In genomic region chr17:69501591-69502468, GRCh38 we compare ENCODE assay signal across 8 cellular contexts.
A peak's percentile ranks its signal among the peaks of the same experiment; 100 is the strongest.
DNase-seq lines count a peak whose midpoint lies in the region; ATAC-seq lines count a peak whose summit lies in the region.

No MANE protein-coding gene starts in this region.

- H3K27me3 ChIP-seq in neuronal stem cell (ENCODE audit: control insufficient read depth in 3 of 3, insufficient read depth in 3 of 3, low read depth in 1 of 3, low read length in 3 of 3) = no peaks in the 10 kb centered on the region

- H3K4ac ChIP-seq in neuronal stem cell (ENCODE audit: low read length) = no peak overlapping the region

- DNase-seq in DMS79 treated with DMSO at 0.1 percent for 48 hours (lab: John Stamatoyannopoulos, UW) (peak; percentile 51), RPMI7951 (ENCODE audit: low read depth) (peak; percentile 48), fibroblast of the conjunctiva (ENCODE audit: low read depth) (peak; percentile 98), neuronal stem cell (ENCODE audit: low spot score) (no peak)
- no peak for DNase-seq in activated CD8-positive, alpha-beta memory T cell treated with anti-CD3 and anti-CD28 coated beads for 24 hours

- no peak overlapping the region for H2BK12ac ChIP-seq in neuronal stem cell (ENCODE audit: low read length)

- no peak overlapping the region for H3K18ac ChIP-seq in neuronal stem cell (ENCODE audit: low read length)

- peaks cover 15 to 17% of the 10 kb centered on the region in 2 donors for H3K4me1 ChIP-seq in neuronal stem cell (ENCODE audit: control insufficient read depth in 2 of 2, insufficient read depth in 1 of 2, low read depth in 1 of 2, low read length in 2 of 2)

- peaks cover 2% of the 10 kb centered on the region for H3K79me1 ChIP-seq in neuronal stem cell (ENCODE audit: low read depth, low read length)

- H2BK120ac ChIP-seq in neuronal stem cell (ENCODE audit: low read depth, low read length) = no peak overlapping the region

- H2BK5ac ChIP-seq in neuronal stem cell (ENCODE audit: low read length) = no peak overlapping the region

- peak overlapping the region in 1 of 2 donors; percentile 34 for H3K4me3 ChIP-seq in neuronal stem cell (ENCODE audit: low read length in 2 of 2)

- H3K27ac ChIP-seq in neuronal stem cell (replicated peaks; ENCODE audit: low read length) = no peak overlapping the region

- no peak overlapping the region for H4K8ac ChIP-seq in neuronal stem cell (ENCODE audit: low read depth, low read length)

- H3K4me2 ChIP-seq in neuronal stem cell (ENCODE audit: insufficient read depth, low read length, poor library complexity, severe bottlenecking) = peak overlapping the region; percentile 43

- no peaks in the 10 kb centered on the region for H3K9me3 ChIP-seq in neuronal stem cell (replicated peaks in 1 of 2; ENCODE audit: control insufficient read depth in 2 of 2, insufficient read depth in 1 of 2, low read depth in 1 of 2, low read length in 2 of 2)

- H3K9ac ChIP-seq in neuronal stem cell (ENCODE audit: low read depth, low read length, poor library complexity) = no peak overlapping the region

- H4K91ac ChIP-seq in neuronal stem cell (ENCODE audit: low read depth, low read length, poor library complexity) = no peak overlapping the region

- H2BK15ac ChIP-seq in neuronal stem cell (ENCODE audit: low read length) = no peak overlapping the region

- ATAC-seq in HG03095 (IDR thresholded peaks at IDR 0.05; ENCODE audit: unreplicated experiment) (peak; percentile 31), GM18517 (IDR thresholded peaks at IDR 0.05; ENCODE audit: unreplicated experiment) (no peak), GM21381 (IDR thresholded peaks at IDR 0.05; ENCODE audit: unreplicated experiment) (no peak)

- no peak overlapping the region for H2AK5ac ChIP-seq in neuronal stem cell (ENCODE audit: low read depth, low read length)

- no peak overlapping the region for H3K23ac ChIP-seq in neuronal stem cell (ENCODE audit: low read depth, low read length, poor library complexity)

- WGBS in neuronal stem cell (ENCODE audit: extremely low coverage in 2 of 2, insufficient read length in 2 of 2, insufficient replicate concordance in 1 of 2), 2 donors = no CpG with 5 or more reads among the region's 14 CpGs

- no peaks in the 10 kb centered on the region for H3K36me3 ChIP-seq in neuronal stem cell (replicated peaks in 1 of 2; ENCODE audit: control insufficient read depth in 2 of 2, insufficient read depth in 2 of 2, low read length in 2 of 2)

- peak overlapping the region; percentile 77 for H2AFZ ChIP-seq in neuronal stem cell (ENCODE audit: low read length)

- no peak overlapping the region for H3K14ac ChIP-seq in neuronal stem cell (ENCODE audit: low read length)

Comparison
In these comparisons a context has a peak if more than half of its experiments do, and no peak if none do; other contexts are left out.
1. DNase-seq: peak in DMS79 treated with DMSO at 0.1 percent for 48 hours (single experiment), RPMI7951 (single experiment) and fibroblast of the conjunctiva (single experiment); none in neuronal stem cell (single experiment) and activated CD8-positive, alpha-beta memory T cell treated with anti-CD3 and anti-CD28 coated beads for 24 hours (single experiment).